In the genomic region with DNA sequence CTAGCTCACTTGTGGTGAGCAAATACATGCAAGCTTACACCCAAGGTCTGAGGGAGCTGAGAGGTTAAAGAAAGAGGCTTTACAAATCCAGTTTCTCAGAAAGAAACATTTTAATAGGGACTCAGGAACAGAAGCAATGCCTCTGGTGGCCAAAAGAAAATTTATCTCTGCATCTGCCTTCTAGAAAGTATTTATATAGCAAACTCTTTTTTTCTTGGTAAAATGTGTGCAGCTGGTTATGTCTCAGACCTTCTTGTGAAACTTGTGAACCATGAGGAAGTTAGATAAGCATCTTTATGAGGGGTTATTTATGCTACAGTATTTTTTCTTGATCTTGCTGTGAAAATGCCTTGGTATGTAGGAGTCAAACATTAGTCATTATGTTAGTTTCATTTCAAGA, we compare ENCODE assay signal across 11 cellular contexts. TPM values are rescaled to one million over a fixed set of nuclear protein-coding genes. Genes with fewer than 3 reads are reported as not detected.
DNase-seq lines count a peak whose midpoint lies in the region; ATAC-seq lines count a peak whose summit lies in the region.
"Had no signal": no experiment of that assay in that cellular context is flagged by ENCODE, and none has a peak within 500 bp of the region (broad histone marks: within the 10 kb centered on the region; RNA-seq: fewer than 3 reads in every experiment).

No MANE protein-coding gene starts in this region.

- POLR2A ChIA-PET in activated naive CD8-positive, alpha-beta T cell treated with anti-CD3 and anti-CD28 coated beads, Interleukin-2, amount 10 ng/mL, durations not matched to agents 7 days and 5 days (lab: Charles Lee): no interaction called here

- no peaks in the 10 kb centered on the region for H3K27me3 Mint-ChIP-seq in activated naive CD8-positive, alpha-beta T cell treated with anti-CD3 and anti-CD28 coated beads, Interleukin-2, amount 10 ng/mL, durations not matched to agents 7 days and 5 days

- no peak for DNase-seq in activated naive CD4-positive, alpha-beta T cell treated with anti-CD3 and anti-CD28 coated beads, Interleukin-2, amount 50 U/mL, for 72 hours (ENCODE audit: low spot score in 2 of 2)
- no peak for DNase-seq in activated naive CD4-positive, alpha-beta T cell treated with anti-CD3 and anti-CD28 coated beads, Interleukin-2, amount 50 U/mL, for 16 hours
- DNase-seq in LoVo (ENCODE audit: low spot score) (peak; percentile 56), NCI-H1417 treated with DMSO at 0.1 percent for 48 hours (lab: John Stamatoyannopoulos, UW) (no peak), islet precursor cell (no peak), dermis blood vessel endothelial cell (no peak)
- DNase-seq in activated naive CD8-positive, alpha-beta T cell treated with anti-CD3 and anti-CD28 coated beads, Interleukin-2, amount 10 ng/mL, durations not matched to agents 7 days and 5 days: no peak
- DNase-seq in stimulated activated naive CD8-positive, alpha-beta T cell treated with anti-CD3 and anti-CD28 coated beads, Interleukin-15, Interleukin-2, amounts not matched to agents 100 U/mL and 50 U/mL, for 24 hours: no peak
- DNase-seq: activated CD4-positive, alpha-beta T cell treated with anti-CD3 and anti-CD28 coated beads for 4 hours had no signal

- H3K9me3 Mint-ChIP-seq in activated naive CD4-positive, alpha-beta T cell treated with anti-CD3 and anti-CD28 coated beads, Interleukin-2, amount 50 U/mL, for 72 hours: peaks cover 15 to 16% of the 10 kb centered on the region in 2 donors
- peaks cover 10% of the 10 kb centered on the region for H3K9me3 Mint-ChIP-seq in activated naive CD8-positive, alpha-beta T cell treated with anti-CD3 and anti-CD28 coated beads, Interleukin-2, amount 10 ng/mL, durations not matched to agents 7 days and 5 days

- no peak overlapping the region for H3K27ac Mint-ChIP-seq in activated naive CD4-positive, alpha-beta T cell treated with anti-CD3 and anti-CD28 coated beads, Interleukin-2, amount 50 U/mL, for 72 hours
- peak overlapping the region; percentile 21 for H3K27ac Mint-ChIP-seq in activated naive CD8-positive, alpha-beta T cell treated with anti-CD3 and anti-CD28 coated beads, Interleukin-2, amount 10 ng/mL, durations not matched to agents 7 days and 5 days

- peaks cover 6% of the 10 kb centered on the region for H3K4me1 Mint-ChIP-seq in activated naive CD8-positive, alpha-beta T cell treated with anti-CD3 and anti-CD28 coated beads, Interleukin-2, amount 10 ng/mL, durations not matched to agents 7 days and 5 days

- H3K4me3 Mint-ChIP-seq in activated naive CD8-positive, alpha-beta T cell treated with anti-CD3 and anti-CD28 coated beads, Interleukin-2, amount 10 ng/mL, durations not matched to agents 7 days and 5 days: no peak overlapping the region

- H3K36me3 Mint-ChIP-seq in activated naive CD4-positive, alpha-beta T cell treated with anti-CD3 and anti-CD28 coated beads, Interleukin-2, amount 50 U/mL, for 72 hours: peaks cover 13 to 20% of the 10 kb centered on the region in 2 donors
- H3K36me3 Mint-ChIP-seq in activated naive CD8-positive, alpha-beta T cell treated with anti-CD3 and anti-CD28 coated beads, Interleukin-2, amount 10 ng/mL, durations not matched to agents 7 days and 5 days: peaks cover 11% of the 10 kb centered on the region

- ATAC-seq in activated naive CD4-positive, alpha-beta T cell treated with anti-CD3 and anti-CD28 coated beads, Interleukin-2, amount 50 U/mL, for 72 hours: peak; percentile 80 to 89
- peak; percentile 18 for ATAC-seq in activated naive CD8-positive, alpha-beta T cell treated with anti-CD3 and anti-CD28 coated beads, Interleukin-2, amount 10 ng/mL, durations not matched to agents 7 days and 5 days (ENCODE audit: low read depth)
- peak; percentile 71 for ATAC-seq in stimulated activated naive CD8-positive, alpha-beta T cell treated with anti-CD3 and anti-CD28 coated beads, Interleukin-15, Interleukin-2, amounts not matched to agents 100 U/mL and 50 U/mL, for 24 hours

RNA-seq across cellular contexts. Expression of a gene that starts 48.5 kb away (rescaled TPM):
- total RNA-seq in activated naive CD4-positive, alpha-beta T cell treated with anti-CD3 and anti-CD28 coated beads, Interleukin-2, amount 50 U/mL, for 72 hours: 1 to 10 TPM; 3.1 to 7.8 TPM
- total RNA-seq in activated naive CD8-positive, alpha-beta T cell treated with anti-CD3 and anti-CD28 coated beads, Interleukin-2, amount 10 ng/mL, durations not matched to agents 7 days and 5 days: 1 to 10 TPM; 4.1 to 4.2 TPM
- not detected in 2 replicates for total RNA-seq in dermis blood vessel endothelial cell
- total RNA-seq: chondrocyte, NCI-H460 had no signal

Comparison
In these comparisons a context has a peak if more than half of its experiments do, and no peak if none do; other contexts are left out.
1. ATAC-seq: peak in every context shown above with its lines; median percentile 84 in activated naive CD4-positive, alpha-beta T cell treated with anti-CD3 and anti-CD28 coated beads, Interleukin-2, amount 50 U/mL, for 72 hours; 71 in stimulated activated naive CD8-positive, alpha-beta T cell treated with anti-CD3 and anti-CD28 coated beads, Interleukin-15, Interleukin-2, amounts not matched to agents 100 U/mL and 50 U/mL, for 24 hours; 18 in activated naive CD8-positive, alpha-beta T cell treated with anti-CD3 and anti-CD28 coated beads, Interleukin-2, amount 10 ng/mL, durations not matched to agents 7 days and 5 days.